8 cellular contexts compared by ENCODE assay signal in the genomic region with DNA sequence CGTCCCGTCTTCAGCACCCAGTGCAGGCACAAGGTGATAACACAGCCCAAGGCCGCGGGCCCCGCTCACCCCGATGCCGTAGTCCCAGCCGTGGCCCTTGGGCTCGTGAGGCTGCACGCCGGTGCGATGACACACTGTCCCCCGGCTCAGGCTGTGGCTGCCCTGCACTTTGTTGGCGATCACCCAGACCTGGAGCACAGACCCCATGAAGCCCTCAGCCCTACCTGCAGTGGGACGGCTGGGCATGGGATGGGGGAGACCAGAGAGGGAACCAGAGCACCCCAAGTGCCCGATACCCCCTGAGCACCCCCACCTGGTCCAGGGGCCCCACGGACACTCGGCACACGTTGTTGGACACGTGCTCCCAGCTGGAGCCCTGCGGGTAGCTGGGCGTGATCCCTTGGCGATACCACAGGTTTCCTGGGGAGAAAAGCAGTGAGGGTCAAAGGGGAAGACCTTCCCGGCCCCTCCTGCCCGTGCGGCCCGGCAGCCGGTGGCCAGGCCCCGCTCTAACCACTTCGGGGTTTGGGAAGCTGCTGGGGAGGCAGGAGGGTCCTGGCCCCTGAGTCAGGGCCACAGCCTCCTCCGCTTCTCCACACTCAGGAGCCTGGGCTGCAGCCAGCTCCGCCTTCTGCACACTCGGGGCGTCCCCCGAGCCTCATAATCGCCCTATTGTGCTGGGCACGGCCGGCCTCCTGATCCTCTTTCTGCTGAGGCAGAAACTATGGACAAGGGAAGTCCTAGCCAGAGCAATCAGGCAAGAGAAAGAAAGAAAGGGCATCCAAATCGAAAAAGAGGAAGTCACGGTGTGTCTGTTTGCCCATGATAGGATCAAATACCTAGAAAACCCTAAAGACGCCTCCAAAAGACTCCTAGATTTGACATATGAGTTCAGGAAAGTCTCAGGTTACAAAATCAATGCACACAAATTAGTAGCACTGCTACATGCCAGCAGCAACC. TPM values are rescaled to one million over a fixed set of nuclear protein-coding genes. Genes with fewer than 3 reads are reported as not detected.
A peak's percentile ranks its signal among the peaks of the same experiment; 100 is the strongest.
DNase-seq lines count a peak whose midpoint lies in the region; ATAC-seq and TF ChIP-seq lines count a peak whose summit lies in the region.

No MANE protein-coding gene starts in this region.

- ATAC-seq in CD4-positive, alpha-beta T cell (ENCODE audit: poor library complexity): no peak

- H3K27ac Mint-ChIP-seq in CD4-positive, alpha-beta T cell: peak overlapping the region; percentile 67

- no peak for TF ChIP-seq CTCF in CD4-positive, alpha-beta T cell (IDR thresholded peaks at IDR 0.05)

- no peaks in the 10 kb centered on the region for H3K9me3 ChIP-seq in CD4-positive, alpha-beta T cell (ENCODE audit: control insufficient read depth, low read length)

- DNase-seq in CD4-positive, alpha-beta T cell: no peak
- DNase-seq in NAMALWA (ENCODE audit: low spot score): peak; percentile 72
- DNase-seq in middle frontal gyrus (ENCODE audit: extremely low spot score, low spot score): peak; percentile 16
- no peak for DNase-seq in HCEC 1CT
- no peak for DNase-seq in NCI-H2196 treated with DMSO at 0.1 percent for 48 hours (lab: John Stamatoyannopoulos, UW; ENCODE audit: unreplicated experiment)
- no peak for DNase-seq in activated effector memory CD4-positive, alpha-beta T cell treated with anti-CD3 and anti-CD28 coated beads, Interleukin-2, amount 50 U/mL, for 16 hours
- no peak for DNase-seq in HPDE6-E6E7 (ENCODE audit: extremely low spot score)

- CTCF ChIA-PET in CD4-positive, alpha-beta T cell (lab: Charles Lee): no interaction called here

- peak overlapping the region; percentile 21 for H3K27ac ChIP-seq in CD4-positive, alpha-beta T cell (ENCODE audit: low read depth, low read length)
- peak overlapping the region; percentile 16 for H3K27ac ChIP-seq in angular gyrus (ENCODE audit: low read depth, low read length)

- H3K27me3 Mint-ChIP-seq in CD4-positive, alpha-beta T cell: no peaks in the 10 kb centered on the region

- intact Hi-C loops in CD4-positive, alpha-beta T cell (cut with DNase I, micrococcal nuclease): no loop called here

- H3K4me1 Mint-ChIP-seq in CD4-positive, alpha-beta T cell (ENCODE audit: low read depth): peaks cover 15% of the 10 kb centered on the region

- no peak overlapping the region for H3K4me3 Mint-ChIP-seq in CD4-positive, alpha-beta T cell

- peaks cover 37% of the 10 kb centered on the region for H3K36me3 Mint-ChIP-seq in CD4-positive, alpha-beta T cell (ENCODE audit: low read depth)

- no peaks in the 10 kb centered on the region for H3K9me3 Mint-ChIP-seq in CD4-positive, alpha-beta T cell

- no peaks in the 10 kb centered on the region for H3K27me3 ChIP-seq in CD4-positive, alpha-beta T cell (ENCODE audit: control insufficient read depth, insufficient read depth, low read length)

- POLR2A ChIA-PET in CD4-positive, alpha-beta T cell (lab: Charles Lee): interaction anchor here (1.1 kb wide), 1 partner anchor 34 kb away, joined by 3 read pairs; no protein-coding TSS in a partner anchor

RNA-seq across cellular contexts. Expression of a gene that starts 6.7 kb away (rescaled TPM):
- total RNA-seq in CD4-positive, alpha-beta T cell: not detected

RNA-seq across cellular contexts. Expression of a gene that starts 34.1 kb away (rescaled TPM):
- total RNA-seq in CD4-positive, alpha-beta T cell: 10 to 100 TPM; 85.9 to 90.4 TPM

Comparison
In these comparisons a context has a peak if more than half of its experiments do, and no peak if none do; other contexts are left out.
1. DNase-seq: peak in NAMALWA (single experiment) and middle frontal gyrus (single experiment); none in CD4-positive, alpha-beta T cell (0 of 10), HCEC 1CT (single experiment), NCI-H2196 treated with DMSO at 0.1 percent for 48 hours (single experiment), activated effector memory CD4-positive, alpha-beta T cell treated with anti-CD3 and anti-CD28 coated beads, Interleukin-2, amount 50 U/mL, for 16 hours (single experiment) and HPDE6-E6E7 (single experiment).